2 cellular contexts compared by ENCODE assay signal in the genomic region with DNA sequence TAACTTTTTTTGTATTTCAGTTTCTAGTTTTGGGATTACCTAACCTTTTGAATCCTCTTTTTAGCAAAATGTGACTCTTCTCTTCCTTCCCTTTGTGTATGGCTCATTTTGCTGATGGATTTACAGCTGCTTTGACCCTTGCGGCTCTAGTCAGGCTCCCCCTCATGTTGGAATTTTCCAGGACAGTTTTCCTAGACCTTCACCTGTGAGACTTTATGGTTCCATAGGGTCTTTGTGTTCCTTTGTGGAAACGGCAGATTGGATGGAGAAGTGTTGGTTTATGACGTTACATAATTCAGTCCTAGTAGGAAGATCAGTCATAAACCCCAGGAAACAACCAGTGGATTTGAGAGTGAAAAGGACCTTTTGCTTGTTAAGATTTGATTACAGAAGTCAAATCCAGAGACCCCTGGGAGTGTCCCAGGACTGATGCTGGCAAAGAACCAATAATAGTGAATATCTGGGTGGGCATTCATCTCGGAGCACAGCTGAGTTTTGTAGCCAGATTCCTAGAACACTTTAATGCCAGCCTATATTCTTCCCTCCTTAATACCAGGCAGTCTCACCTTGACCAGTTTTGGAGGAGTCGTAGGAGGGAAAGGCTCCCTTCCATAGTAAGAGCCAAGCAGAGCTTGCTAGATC.
TF ChIP-seq lines count a peak whose summit lies in the region.

No MANE protein-coding gene starts in this region.

TF ChIP-seq in HepG2, 621 proteins besides CTCF, POLR2A, EP300 and RAD21 (continues in another document):
- no peak for TF ChIP-seq ZNF30 (CRISPR knock-in tag; IDR thresholded peaks at IDR 0.05)
- TF ChIP-seq MAZ (IDR thresholded peaks at IDR 0.05; ENCODE audit: borderline replicate concordance, low read depth, low read length), result no peak
- TF ChIP-seq MAZ (CRISPR knock-in tag; IDR thresholded peaks at IDR 0.05; ENCODE audit: low read depth), result no peak
- TF ChIP-seq, protein P1, sequence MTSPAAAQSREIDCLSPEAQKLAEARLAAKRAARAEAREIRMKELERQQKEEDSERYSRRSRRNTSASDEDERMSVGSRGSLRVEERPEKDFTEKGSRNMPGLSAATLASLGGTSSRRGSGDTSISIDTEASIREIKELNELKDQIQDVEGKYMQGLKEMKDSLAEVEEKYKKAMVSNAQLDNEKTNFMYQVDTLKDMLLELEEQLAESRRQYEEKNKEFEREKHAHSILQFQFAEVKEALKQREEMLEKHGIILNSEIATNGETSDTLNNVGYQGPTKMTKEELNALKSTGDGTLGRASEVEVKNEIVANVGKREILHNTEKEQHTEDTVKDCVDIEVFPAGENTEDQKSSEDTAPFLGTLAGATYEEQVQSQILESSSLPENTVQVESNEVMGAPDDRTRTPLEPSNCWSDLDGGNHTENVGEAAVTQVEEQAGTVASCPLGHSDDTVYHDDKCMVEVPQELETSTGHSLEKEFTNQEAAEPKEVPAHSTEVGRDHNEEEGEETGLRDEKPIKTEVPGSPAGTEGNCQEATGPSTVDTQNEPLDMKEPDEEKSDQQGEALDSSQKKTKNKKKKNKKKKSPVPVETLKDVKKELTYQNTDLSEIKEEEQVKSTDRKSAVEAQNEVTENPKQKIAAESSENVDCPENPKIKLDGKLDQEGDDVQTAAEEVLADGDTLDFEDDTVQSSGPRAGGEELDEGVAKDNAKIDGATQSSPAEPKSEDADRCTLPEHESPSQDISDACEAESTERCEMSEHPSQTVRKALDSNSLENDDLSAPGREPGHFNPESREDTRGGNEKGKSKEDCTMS (CRISPR knock-in tag; conservative IDR thresholded peaks at IDR 0.05), result no peak
- TF ChIP-seq, protein P2, sequence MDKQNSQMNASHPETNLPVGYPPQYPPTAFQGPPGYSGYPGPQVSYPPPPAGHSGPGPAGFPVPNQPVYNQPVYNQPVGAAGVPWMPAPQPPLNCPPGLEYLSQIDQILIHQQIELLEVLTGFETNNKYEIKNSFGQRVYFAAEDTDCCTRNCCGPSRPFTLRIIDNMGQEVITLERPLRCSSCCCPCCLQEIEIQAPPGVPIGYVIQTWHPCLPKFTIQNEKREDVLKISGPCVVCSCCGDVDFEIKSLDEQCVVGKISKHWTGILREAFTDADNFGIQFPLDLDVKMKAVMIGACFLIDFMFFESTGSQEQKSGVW (CRISPR knock-in tag; IDR thresholded peaks at IDR 0.05; ENCODE audit: borderline replicate concordance), result no peak
- peak; percentile 52; the same call in 1 of the 2 replicates for TF ChIP-seq ZNF317 (CRISPR knock-in tag; IDR thresholded peaks at IDR 0.05)
- no peak for TF ChIP-seq ELF1 (CRISPR knock-in tag; IDR thresholded peaks at IDR 0.05)
- 0 out of 2 replicates have a peak, but pooled peaks have one; percentile 12 for TF ChIP-seq ZNF232 (CRISPR knock-in tag; IDR thresholded peaks at IDR 0.05; ENCODE audit: borderline replicate concordance)
- TF ChIP-seq ATF1 (CRISPR knock-in tag; IDR thresholded peaks at IDR 0.05), result 0 out of 2 replicates have a peak, but pooled peaks have one; percentile 12
- TF ChIP-seq FIP1L1 (IDR thresholded peaks at IDR 0.05; ENCODE audit: borderline replicate concordance, insufficient read depth, low read depth, low read length), result no peak
- TF ChIP-seq ARNTL (CRISPR knock-in tag; IDR thresholded peaks at IDR 0.05), result no peak
- TF ChIP-seq KLF12 (CRISPR knock-in tag; IDR thresholded peaks at IDR 0.05; ENCODE audit: borderline replicate concordance), result no peak
- TF ChIP-seq BCL6 (CRISPR knock-in tag; IDR thresholded peaks at IDR 0.05), result peak; percentile 80
- TF ChIP-seq RFX1 (IDR thresholded peaks at IDR 0.05), result no peak
- no peak for TF ChIP-seq PAWR (CRISPR knock-in tag; IDR thresholded peaks at IDR 0.05; ENCODE audit: borderline replicate concordance)
- TF ChIP-seq ZNF605 (CRISPR knock-in tag; IDR thresholded peaks at IDR 0.05), result no peak
- peak; percentile 84 for TF ChIP-seq ZNF644 (CRISPR knock-in tag; IDR thresholded peaks at IDR 0.05; ENCODE audit: low read depth)
- TF ChIP-seq SOX13 (IDR thresholded peaks at IDR 0.05), result no peak
- peak in 1 of 2 experiments; percentile 45; a peak in 1 of 4 replicates for TF ChIP-seq SOX13 (CRISPR knock-in tag; conservative IDR thresholded peaks at IDR 0.05 in 1 of 2, IDR thresholded peaks at IDR 0.05 in 1 of 2)
- TF ChIP-seq, protein P3, sequence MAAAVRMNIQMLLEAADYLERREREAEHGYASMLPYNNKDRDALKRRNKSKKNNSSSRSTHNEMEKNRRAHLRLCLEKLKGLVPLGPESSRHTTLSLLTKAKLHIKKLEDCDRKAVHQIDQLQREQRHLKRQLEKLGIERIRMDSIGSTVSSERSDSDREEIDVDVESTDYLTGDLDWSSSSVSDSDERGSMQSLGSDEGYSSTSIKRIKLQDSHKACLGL (CRISPR knock-in tag; IDR thresholded peaks at IDR 0.05), result no peak
- 0 out of 2 replicates have a peak, but pooled peaks have one; percentile 4 for TF ChIP-seq TAF1 (CRISPR knock-in tag; IDR thresholded peaks at IDR 0.05)

TF ChIP-seq in SK-N-SH treated with all-trans-retinoic acid at 6 μM for 48 hours, 23 proteins besides CTCF, POLR2A, EP300 and RAD21:
- TF ChIP-seq OSR1 (CRISPR knock-in tag; IDR thresholded peaks at IDR 0.05) (no peak), ESRRG (CRISPR knock-in tag; IDR thresholded peaks at IDR 0.05) (no peak), ZNF70 (CRISPR knock-in tag; IDR thresholded peaks at IDR 0.05) (no peak), BACH2 (CRISPR knock-in tag; IDR thresholded peaks at IDR 0.05; ENCODE audit: borderline replicate concordance) (no peak), ZNF565 (CRISPR knock-in tag; conservative IDR thresholded peaks at IDR 0.05; ENCODE audit: low read depth) (no peak), ZNF8 (CRISPR knock-in tag; IDR thresholded peaks at IDR 0.05) (no peak), PPARA (CRISPR knock-in tag; IDR thresholded peaks at IDR 0.05; ENCODE audit: borderline replicate concordance) (no peak), ZC3H10 (CRISPR knock-in tag; IDR thresholded peaks at IDR 0.05) (no peak), GLIS3 (CRISPR knock-in tag; IDR thresholded peaks at IDR 0.05) (no peak), ZFP30 (CRISPR knock-in tag; IDR thresholded peaks at IDR 0.05) (no peak), TCF4 (CRISPR knock-in tag; IDR thresholded peaks at IDR 0.05; ENCODE audit: borderline replicate concordance) (no peak), ARNTL (CRISPR knock-in tag; IDR thresholded peaks at IDR 0.05; ENCODE audit: borderline replicate concordance, low read depth) (no peak)
- TF ChIP-seq, protein P4, sequence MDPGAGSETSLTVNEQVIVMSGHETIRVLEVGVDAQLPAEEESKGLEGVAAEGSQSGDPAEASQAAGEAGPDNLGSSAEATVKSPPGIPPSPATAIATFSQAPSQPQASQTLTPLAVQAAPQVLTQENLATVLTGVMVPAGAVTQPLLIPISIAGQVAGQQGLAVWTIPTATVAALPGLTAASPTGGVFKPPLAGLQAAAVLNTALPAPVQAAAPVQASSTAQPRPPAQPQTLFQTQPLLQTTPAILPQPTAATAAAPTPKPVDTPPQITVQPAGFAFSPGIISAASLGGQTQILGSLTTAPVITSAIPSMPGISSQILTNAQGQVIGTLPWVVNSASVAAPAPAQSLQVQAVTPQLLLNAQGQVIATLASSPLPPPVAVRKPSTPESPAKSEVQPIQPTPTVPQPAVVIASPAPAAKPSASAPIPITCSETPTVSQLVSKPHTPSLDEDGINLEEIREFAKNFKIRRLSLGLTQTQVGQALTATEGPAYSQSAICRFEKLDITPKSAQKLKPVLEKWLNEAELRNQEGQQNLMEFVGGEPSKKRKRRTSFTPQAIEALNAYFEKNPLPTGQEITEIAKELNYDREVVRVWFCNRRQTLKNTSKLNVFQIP (CRISPR knock-in tag; IDR thresholded peaks at IDR 0.05; ENCODE audit: borderline replicate concordance, low read depth), result no peak
- TF ChIP-seq, protein P5, sequence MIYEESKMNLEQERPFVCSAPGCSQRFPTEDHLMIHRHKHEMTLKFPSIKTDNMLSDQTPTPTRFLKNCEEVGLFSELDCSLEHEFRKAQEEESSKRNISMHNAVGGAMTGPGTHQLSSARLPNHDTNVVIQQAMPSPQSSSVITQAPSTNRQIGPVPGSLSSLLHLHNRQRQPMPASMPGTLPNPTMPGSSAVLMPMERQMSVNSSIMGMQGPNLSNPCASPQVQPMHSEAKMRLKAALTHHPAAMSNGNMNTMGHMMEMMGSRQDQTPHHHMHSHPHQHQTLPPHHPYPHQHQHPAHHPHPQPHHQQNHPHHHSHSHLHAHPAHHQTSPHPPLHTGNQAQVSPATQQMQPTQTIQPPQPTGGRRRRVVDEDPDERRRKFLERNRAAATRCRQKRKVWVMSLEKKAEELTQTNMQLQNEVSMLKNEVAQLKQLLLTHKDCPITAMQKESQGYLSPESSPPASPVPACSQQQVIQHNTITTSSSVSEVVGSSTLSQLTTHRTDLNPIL (CRISPR knock-in tag; IDR thresholded peaks at IDR 0.05; ENCODE audit: low read depth), result no peak
- TF ChIP-seq, protein P6, sequence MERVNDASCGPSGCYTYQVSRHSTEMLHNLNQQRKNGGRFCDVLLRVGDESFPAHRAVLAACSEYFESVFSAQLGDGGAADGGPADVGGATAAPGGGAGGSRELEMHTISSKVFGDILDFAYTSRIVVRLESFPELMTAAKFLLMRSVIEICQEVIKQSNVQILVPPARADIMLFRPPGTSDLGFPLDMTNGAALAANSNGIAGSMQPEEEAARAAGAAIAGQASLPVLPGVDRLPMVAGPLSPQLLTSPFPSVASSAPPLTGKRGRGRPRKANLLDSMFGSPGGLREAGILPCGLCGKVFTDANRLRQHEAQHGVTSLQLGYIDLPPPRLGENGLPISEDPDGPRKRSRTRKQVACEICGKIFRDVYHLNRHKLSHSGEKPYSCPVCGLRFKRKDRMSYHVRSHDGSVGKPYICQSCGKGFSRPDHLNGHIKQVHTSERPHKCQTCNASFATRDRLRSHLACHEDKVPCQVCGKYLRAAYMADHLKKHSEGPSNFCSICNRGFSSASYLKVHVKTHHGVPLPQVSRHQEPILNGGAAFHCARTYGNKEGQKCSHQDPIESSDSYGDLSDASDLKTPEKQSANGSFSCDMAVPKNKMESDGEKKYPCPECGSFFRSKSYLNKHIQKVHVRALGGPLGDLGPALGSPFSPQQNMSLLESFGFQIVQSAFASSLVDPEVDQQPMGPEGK (CRISPR knock-in tag; IDR thresholded peaks at IDR 0.05; ENCODE audit: borderline replicate concordance), result no peak
- TF ChIP-seq, protein P7, sequence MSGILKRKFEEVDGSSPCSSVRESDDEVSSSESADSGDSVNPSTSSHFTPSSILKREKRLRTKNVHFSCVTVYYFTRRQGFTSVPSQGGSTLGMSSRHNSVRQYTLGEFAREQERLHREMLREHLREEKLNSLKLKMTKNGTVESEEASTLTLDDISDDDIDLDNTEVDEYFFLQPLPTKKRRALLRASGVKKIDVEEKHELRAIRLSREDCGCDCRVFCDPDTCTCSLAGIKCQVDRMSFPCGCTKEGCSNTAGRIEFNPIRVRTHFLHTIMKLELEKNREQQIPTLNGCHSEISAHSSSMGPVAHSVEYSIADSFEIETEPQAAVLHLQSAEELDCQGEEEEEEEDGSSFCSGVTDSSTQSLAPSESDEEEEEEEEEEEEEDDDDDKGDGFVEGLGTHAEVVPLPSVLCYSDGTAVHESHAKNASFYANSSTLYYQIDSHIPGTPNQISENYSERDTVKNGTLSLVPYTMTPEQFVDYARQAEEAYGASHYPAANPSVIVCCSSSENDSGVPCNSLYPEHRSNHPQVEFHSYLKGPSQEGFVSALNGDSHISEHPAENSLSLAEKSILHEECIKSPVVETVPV (CRISPR knock-in tag; IDR thresholded peaks at IDR 0.05), result no peak
